ENCODE assay signal across 22 cellular contexts in the genomic region with DNA sequence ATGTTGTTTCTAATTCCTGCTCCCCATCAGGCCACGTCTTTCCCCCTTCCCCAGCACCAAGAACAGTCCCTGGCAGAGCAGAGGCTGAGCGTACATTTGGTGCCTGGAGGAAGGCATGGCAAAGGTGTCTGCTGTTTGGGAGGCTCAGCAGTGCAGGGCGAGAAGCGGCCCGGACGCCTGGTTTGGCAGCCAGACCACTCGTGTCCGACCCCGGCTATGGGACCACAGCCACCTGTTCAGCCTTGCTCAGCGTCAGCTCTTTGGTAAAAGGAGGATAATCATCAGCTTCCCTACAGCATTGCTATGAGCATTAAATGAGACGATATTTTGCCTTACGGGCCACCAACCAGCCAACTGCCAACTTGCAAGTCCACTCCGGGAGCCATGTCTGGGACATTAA.
"Had no signal": no experiment of that assay in that cellular context is flagged by ENCODE, and none has a peak within 500 bp of the region (broad histone marks: within the 10 kb centered on the region; RNA-seq: fewer than 3 reads in every experiment).

No MANE protein-coding gene starts in this region.

- H3K36me3 ChIP-seq: colonic mucosa had no signal

- DNase-seq: colonic mucosa; cortex of kidney; dermis blood vessel endothelial cell; dorsolateral prefrontal cortex; effector CD4-positive, alpha-beta T cell; effector memory CD4-positive, alpha-beta T cell; foreskin keratinocyte; heart left ventricle; hypothalamus; immature natural killer cell; islet precursor cell; left cardiac atrium; left lung; left ventricle myocardium superior; lower lobe of right lung; mesenchymal stem cell; mucosa of descending colon had no signal

- H3K4me3 ChIP-seq: colonic mucosa, dorsolateral prefrontal cortex, esophagus muscularis mucosa, gastroesophageal sphincter, heart left ventricle, hepatocyte, left lung, lower lobe of right lung, mucosa of descending colon had no signal

- H3K27me3 ChIP-seq: colonic mucosa, dorsolateral prefrontal cortex, esophagus muscularis mucosa, foreskin keratinocyte, gastroesophageal sphincter, heart left ventricle, hepatocyte, left lung had no signal

- FAIRE-seq: endothelial cell of umbilical vein, frontal cortex had no signal

- H2AFZ ChIP-seq: hepatocyte had no signal

- H3K4me1 ChIP-seq: colonic mucosa, foreskin keratinocyte, left lung, lower lobe of right lung had no signal

- H3K9me3 ChIP-seq: colonic mucosa, esophagus muscularis mucosa, gastroesophageal sphincter, heart left ventricle, left lung, lower lobe of right lung, mucosa of descending colon had no signal

- H3K4me2 ChIP-seq: hepatocyte had no signal

- H3K27ac ChIP-seq: colonic mucosa, dorsolateral prefrontal cortex, esophagus muscularis mucosa, foreskin keratinocyte, gastroesophageal sphincter, heart left ventricle, hepatocyte, left lung, lower lobe of right lung had no signal

- ATAC-seq: foreskin keratinocyte, gastroesophageal sphincter, heart left ventricle, left cardiac atrium, left lung, left ventricle myocardium superior, lower lobe of right lung, mucosa of descending colon had no signal
